In genomic region chr12:128797119-128798118, GRCh38 we compare ENCODE assay signal across 8 cellular contexts. TPM values are rescaled to one million over a fixed set of nuclear protein-coding genes. Genes with fewer than 3 reads are reported as not detected.
DNase-seq lines count a peak whose midpoint lies in the region; ATAC-seq and TF ChIP-seq lines count a peak whose summit lies in the region.

No MANE protein-coding gene starts in this region.

- peak overlapping the region; percentile 2 for H2BK15ac ChIP-seq in mesenchymal stem cell (ENCODE audit: low read depth, poor library complexity, severe bottlenecking)

- no peaks in the 10 kb centered on the region for H3K9me3 ChIP-seq in mesenchymal stem cell (ENCODE audit: control insufficient read depth, low read length)

- H3K27ac ChIP-seq in RWPE1 (peak overlapping the region; percentile 70), mesenchymal stem cell (ENCODE audit: low read length, poor library complexity, severe bottlenecking) (peak overlapping the region; percentile 96)

- CTCF ChIA-PET in RWPE1 (lab: Yijun Ruan, JAX): interaction anchor here (0.7 kb wide), 1 partner anchor 62 kb away, joined by 3 read pairs; no protein-coding TSS in a partner anchor

- no peak overlapping the region for H2BK120ac ChIP-seq in mesenchymal stem cell (ENCODE audit: low read depth, low read length)

- peak overlapping the region; percentile 87 for H4K8ac ChIP-seq in mesenchymal stem cell (ENCODE audit: low read length)

- H2AFZ ChIP-seq in mesenchymal stem cell (ENCODE audit: low read depth, low read length): no peak overlapping the region

- H2BK5ac ChIP-seq in mesenchymal stem cell (ENCODE audit: low read depth, low read length, poor library complexity, severe bottlenecking): peak overlapping the region; percentile 95

- ATAC-seq in GM18517 (IDR thresholded peaks at IDR 0.05; ENCODE audit: unreplicated experiment) (peak; percentile 61), HG02571 (IDR thresholded peaks at IDR 0.05; ENCODE audit: unreplicated experiment) (peak; percentile 35)

- H3K23ac ChIP-seq in mesenchymal stem cell (ENCODE audit: low read length in 2 of 2): peak overlapping the region in 1 of 2 experiments; percentile 76

- peak overlapping the region; percentile 63 to 93 for H3K18ac ChIP-seq in mesenchymal stem cell (ENCODE audit: low read depth in 1 of 2, low read length in 2 of 2)

- no peak overlapping the region for H3K9ac ChIP-seq in mesenchymal stem cell (ENCODE audit: low read length)

- H2BK12ac ChIP-seq in mesenchymal stem cell (ENCODE audit: low read length in 2 of 2): peak overlapping the region; percentile 38 to 59

- 62% methylated on average over 17 of the region's 20 CpGs for WGBS in mesenchymal stem cell

- peaks cover 36% of the 10 kb centered on the region for H3K4me1 ChIP-seq in mesenchymal stem cell (ENCODE audit: control insufficient read depth, insufficient read depth, low read depth, low read length)

- no peak for TF ChIP-seq CTCF in RWPE1 (conservative IDR thresholded peaks at IDR 0.05; ENCODE audit: low read depth)

- peak overlapping the region; percentile 5 to 56 for H3K4ac ChIP-seq in mesenchymal stem cell (ENCODE audit: low read depth in 1 of 2, low read length in 2 of 2)

- H3K14ac ChIP-seq in mesenchymal stem cell (ENCODE audit: low read length in 2 of 2): peak overlapping the region in 1 of 2 experiments; percentile 74

- POLR2A ChIA-PET in RWPE1 (lab: Yijun Ruan, JAX; ENCODE audit: low non-redundant PET): no interaction called here

- no peaks in the 10 kb centered on the region for H3K27me3 ChIP-seq in mesenchymal stem cell (ENCODE audit: control insufficient read depth in 1 of 2, insufficient read depth in 1 of 2, low read length in 2 of 2)

- H3K4me2 ChIP-seq in mesenchymal stem cell (ENCODE audit: low read length, poor library complexity, severe bottlenecking): peak overlapping the region; percentile 14

- no peak overlapping the region for H3K4me3 ChIP-seq in mesenchymal stem cell (ENCODE audit: insufficient read depth in 1 of 2, low read depth in 1 of 2, low read length in 2 of 2)

- H3K36me3 ChIP-seq in mesenchymal stem cell (ENCODE audit: control insufficient read depth in 1 of 2, insufficient read depth in 2 of 2, low read depth in 1 of 2, low read length in 2 of 2): peaks cover 44 to 89% of the 10 kb centered on the region in 2 experiments

- peaks cover 22% of the 10 kb centered on the region for H3K79me1 ChIP-seq in mesenchymal stem cell (replicated peaks; ENCODE audit: low read length, poor library complexity, severe bottlenecking)

- peak overlapping the region; percentile 80 for H4K91ac ChIP-seq in mesenchymal stem cell (ENCODE audit: low read length)

- peak overlapping the region; percentile 98 for H2AK5ac ChIP-seq in mesenchymal stem cell (ENCODE audit: low read length, severe bottlenecking)

- peak; percentile 15 for DNase-seq in RWPE1 (ENCODE audit: low spot score)
- peak; percentile 84 for DNase-seq in mesenchymal stem cell
- DNase-seq in effector CD8-positive, alpha-beta T cell (lab: John Stamatoyannopoulos, UW): no peak
- DNase-seq in NCI-H446 treated with DMSO at 0.1 percent for 48 hours (lab: John Stamatoyannopoulos, UW): no peak
- DNase-seq in SIG-M5 (lab: John Stamatoyannopoulos, UW): no peak
- DNase-seq in dedifferentiated amniotic fluid mesenchymal stem cell (ENCODE audit: extremely low spot score): no peak

RNA-seq across cellular contexts. Expression of gene SLC15A4, which starts 26.3 kb away (rescaled TPM):
- 20.3 TPM for polyA plus RNA-seq in mesenchymal stem cell (2013, experiment 1 of 2)
- polyA plus RNA-seq in mesenchymal stem cell (2013, experiment 2 of 2): 20.9 TPM

RNA-seq across cellular contexts. Expression of gene GLT1D1, which starts 55.9 kb away (rescaled TPM):
- not detected for polyA plus RNA-seq in mesenchymal stem cell (2013, experiment 1 of 2)
- not detected for polyA plus RNA-seq in mesenchymal stem cell (2013, experiment 2 of 2)

Comparison
In these comparisons a context has a peak if more than half of its experiments do, and no peak if none do; other contexts are left out.
1. DNase-seq: peak in RWPE1 (single experiment) and mesenchymal stem cell (single experiment); none in effector CD8-positive, alpha-beta T cell (single experiment), NCI-H446 treated with DMSO at 0.1 percent for 48 hours (single experiment), SIG-M5 (single experiment) and dedifferentiated amniotic fluid mesenchymal stem cell (single experiment).